In genomic region chr4:33924239-33924638, GRCh38 we compare ENCODE assay signal across 14 cellular contexts.
DNase-seq lines count a peak whose midpoint lies in the region; TF ChIP-seq lines count a peak whose summit lies in the region.
"Had no signal": no experiment of that assay in that cellular context is flagged by ENCODE, and none has a peak within 500 bp of the region (broad histone marks: within the 10 kb centered on the region; RNA-seq: fewer than 3 reads in every experiment).

No MANE protein-coding gene starts in this region.

- no peaks in the 10 kb centered on the region for H3K36me3 Mint-ChIP-seq in chondrocyte (ENCODE audit: low read depth)

- no peaks in the 10 kb centered on the region for H3K27me3 Mint-ChIP-seq in chondrocyte (ENCODE audit: low read depth)

- no peak overlapping the region for H3K4me3 ChIP-seq in astrocyte of the spinal cord (ENCODE audit: low read depth, low read length)
- H3K4me3 ChIP-seq: BLaER1 treated with 17β-estradiol and CSF1 and Interleukin-3, amounts not matched to agents 10 nM and 100 nM; ovary had no signal

- TF ChIP-seq CTCF in astrocyte of the spinal cord (IDR thresholded peaks at IDR 0.05; ENCODE audit: low read depth, low read length) (no peak), chondrocyte (IDR thresholded peaks at IDR 0.05) (no peak)

- peak; percentile 12 for DNase-seq in AG08395 (ENCODE audit: low spot score)
- DNase-seq in LHCN-M2 (ENCODE audit: low read depth), result peak; percentile 81
- DNase-seq in astrocyte of the spinal cord (ENCODE audit: low read depth, low spot score), result peak; percentile 74
- DNase-seq in left kidney (ENCODE audit: low read depth, low spot score), result peak; percentile 5
- DNase-seq in activated T-cell treated with anti-CD3 and anti-CD28 coated beads, Interleukin-2, amount 50 U/mL, for 48 hours, result no peak
- DNase-seq in posterior vena cava (ENCODE audit: low spot score), result no peak
- DNase-seq in chondrocyte (ENCODE audit: low spot score), result no peak
- no peak for DNase-seq in GM19240 (ENCODE audit: insufficient read length, low spot score)
- DNase-seq: activated CD4-positive, alpha-beta T cell treated with anti-CD3 and anti-CD28 coated beads, Interleukin-2, amount 50 U/mL, for 48 hours; amygdala; NCI-H1694; ovary; SHP77 had no signal

- H3K4me1 Mint-ChIP-seq in chondrocyte (ENCODE audit: low read depth), result no peaks in the 10 kb centered on the region

- in situ Hi-C loops in astrocyte of the spinal cord (cut with HindIII; ENCODE audit: low sequenced_read_pairs), result no loop called here

- intact Hi-C loops in posterior vena cava (cut with DNase I), result no loop called here

- H3K27ac Mint-ChIP-seq in chondrocyte (ENCODE audit: unreplicated experiment), result no peak overlapping the region

- no peak overlapping the region for H3K4me3 Mint-ChIP-seq in chondrocyte (ENCODE audit: unreplicated experiment)

- H3K9me3 Mint-ChIP-seq in chondrocyte (ENCODE audit: low read depth), result peaks cover 2% of the 10 kb centered on the region

Comparison
In these comparisons a context has a peak if more than half of its experiments do, and no peak if none do; other contexts are left out.
1. DNase-seq: peak in AG08395 (single experiment), LHCN-M2 (single experiment), astrocyte of the spinal cord (single experiment) and left kidney (single experiment); none in activated T-cell treated with anti-CD3 and anti-CD28 coated beads, Interleukin-2, amount 50 U/mL, for 48 hours (0 of 2), posterior vena cava (single experiment), chondrocyte (single experiment) and GM19240 (single experiment).